Comparison of ENCODE assay signal across 9 cellular contexts in genomic region chr7:74012842-74013249, GRCh38. TPM values are rescaled to one million over a fixed set of nuclear protein-coding genes. Genes with fewer than 3 reads are reported as not detected.
DNase-seq lines count a peak whose midpoint lies in the region; ATAC-seq, FAIRE-seq and TF ChIP-seq lines count a peak whose summit lies in the region.
"Had no signal": no experiment of that assay in that cellular context is flagged by ENCODE, and none has a peak within 500 bp of the region (broad histone marks: within the 10 kb centered on the region; RNA-seq: fewer than 3 reads in every experiment).

No MANE protein-coding gene starts in this region.

- no peaks in the 10 kb centered on the region for H3K36me3 Mint-ChIP-seq in astrocyte (ENCODE audit: low read depth, unreplicated experiment)
- no peaks in the 10 kb centered on the region for H3K36me3 Mint-ChIP-seq in CD4-positive, alpha-beta T cell (ENCODE audit: low read depth)

- H3K79me2 ChIP-seq in astrocyte (ENCODE audit: insufficient read depth, low read length) = no peaks in the 10 kb centered on the region

- no peak overlapping the region for H3K27ac Mint-ChIP-seq in astrocyte (ENCODE audit: unreplicated experiment)
- no peak overlapping the region for H3K27ac Mint-ChIP-seq in CD4-positive, alpha-beta T cell

- TF ChIP-seq CTCF in astrocyte (IDR thresholded peaks at IDR 0.05; ENCODE audit: insufficient read depth, low read depth, low read length) = no peak
- TF ChIP-seq CTCF in CD4-positive, alpha-beta T cell (IDR thresholded peaks at IDR 0.05) = no peak

- no peaks in the 10 kb centered on the region for H3K9me3 Mint-ChIP-seq in astrocyte (ENCODE audit: unreplicated experiment)
- H3K9me3 Mint-ChIP-seq in CD4-positive, alpha-beta T cell = no peaks in the 10 kb centered on the region

- H3K4me3 ChIP-seq in astrocyte (ENCODE audit: insufficient read depth, low read depth, low read length) = no peak overlapping the region

- no peaks in the 10 kb centered on the region for H3K9me3 ChIP-seq in astrocyte (ENCODE audit: insufficient read depth, low read depth, low read length)
- H3K9me3 ChIP-seq in CD4-positive, alpha-beta T cell (ENCODE audit: control insufficient read depth, low read length) = no peaks in the 10 kb centered on the region

- intact Hi-C loops in CD4-positive, alpha-beta T cell (cut with DNase I, micrococcal nuclease) = no loop called here

- H3K27ac ChIP-seq in astrocyte (ENCODE audit: low read depth, low read length) = peak overlapping the region; percentile 42
- no peak overlapping the region for H3K27ac ChIP-seq in CD4-positive, alpha-beta T cell (ENCODE audit: low read depth, low read length)

- H3K4me1 Mint-ChIP-seq in astrocyte (ENCODE audit: low read depth, unreplicated experiment) = peaks cover 2% of the 10 kb centered on the region
- no peaks in the 10 kb centered on the region for H3K4me1 Mint-ChIP-seq in CD4-positive, alpha-beta T cell (ENCODE audit: low read depth)

- CTCF ChIA-PET in CD4-positive, alpha-beta T cell (lab: Charles Lee) = no interaction called here

- H3K4me3 Mint-ChIP-seq in astrocyte (ENCODE audit: unreplicated experiment) = no peak overlapping the region
- no peak overlapping the region for H3K4me3 Mint-ChIP-seq in CD4-positive, alpha-beta T cell

- no peak overlapping the region for H2AFZ ChIP-seq in astrocyte (ENCODE audit: low read depth, low read length)

- peak; percentile 99 for ATAC-seq in GM19351 (IDR thresholded peaks at IDR 0.05; ENCODE audit: unreplicated experiment)
- ATAC-seq in HG03066 (IDR thresholded peaks at IDR 0.05; ENCODE audit: low read depth, unreplicated experiment) = peak; percentile 88
- no peak for ATAC-seq in CD4-positive, alpha-beta T cell (ENCODE audit: poor library complexity)

- no peak for FAIRE-seq in astrocyte (lab: Jason Lieb, UNC)

- peak overlapping the region; percentile 46 for H3K9ac ChIP-seq in astrocyte (ENCODE audit: low read length)

- H4K20me1 ChIP-seq in astrocyte (ENCODE audit: insufficient read depth, low read length) = no peaks in the 10 kb centered on the region

- H3K27me3 Mint-ChIP-seq in astrocyte (ENCODE audit: low read depth, unreplicated experiment) = peaks cover 26% of the 10 kb centered on the region
- H3K27me3 Mint-ChIP-seq in CD4-positive, alpha-beta T cell = no peaks in the 10 kb centered on the region

- DNase-seq in A172 (ENCODE audit: low spot score) (peak; percentile 94), astrocyte (ENCODE audit: low read depth) (peak; percentile 42), DMS 273 (lab: John Stamatoyannopoulos, UW; ENCODE audit: unreplicated experiment) (no peak), mesenteric fat pad (ENCODE audit: low spot score) (no peak), NCI-H1048 (lab: John Stamatoyannopoulos, UW) (no peak)
- DNase-seq in CD4-positive, alpha-beta T cell = no peak

- POLR2A ChIA-PET in CD4-positive, alpha-beta T cell (lab: Charles Lee) = no interaction called here

- H3K27me3 ChIP-seq in astrocyte (ENCODE audit: insufficient read depth, low read length) = no peaks in the 10 kb centered on the region
- no peaks in the 10 kb centered on the region for H3K27me3 ChIP-seq in CD4-positive, alpha-beta T cell (ENCODE audit: control insufficient read depth, insufficient read depth, low read length)

- H3K36me3 ChIP-seq in astrocyte (ENCODE audit: insufficient read depth, low read length) = no peaks in the 10 kb centered on the region

- peak overlapping the region; percentile 39 for H3K4me2 ChIP-seq in astrocyte (ENCODE audit: low read length)

- peaks cover 27% of the 10 kb centered on the region for H3K4me1 ChIP-seq in astrocyte (ENCODE audit: insufficient read depth, low read length)

RNA-seq across cellular contexts. Expression of gene ELN, which starts 15.1 kb away (rescaled TPM):
- total RNA-seq in A172 (2014; rRNA removed; shearing (Covaris generic)) = 0.41 and 0.50 TPM in 2 replicates
- total RNA-seq in astrocyte = 0.75 and 0.89 TPM in 2 replicates
- total RNA-seq in CD4-positive, alpha-beta T cell = not detected
- total RNA-seq in mesenteric fat pad = 95.5 TPM
- total RNA-seq: mononuclear cell had no signal

Comparison
In these comparisons a context has a peak if more than half of its experiments do, and no peak if none do; other contexts are left out.
1. DNase-seq: peak in A172 (single experiment) and astrocyte (single experiment); none in DMS 273 (single experiment), CD4-positive, alpha-beta T cell (0 of 10), mesenteric fat pad (single experiment) and NCI-H1048 (single experiment).
2. RNA of gene ELN, which starts 15.1 kb away (total RNA-seq): 95.5 TPM in mesenteric fat pad (single experiment); 0.75 to 0.89 TPM in astrocyte, 0.41 to 0.50 TPM in A172 and not detected in CD4-positive, alpha-beta T cell; every median in the first group is over 10 times any median in the second.